Comparison of ENCODE assay signal across 10 cellular contexts in the genomic region with DNA sequence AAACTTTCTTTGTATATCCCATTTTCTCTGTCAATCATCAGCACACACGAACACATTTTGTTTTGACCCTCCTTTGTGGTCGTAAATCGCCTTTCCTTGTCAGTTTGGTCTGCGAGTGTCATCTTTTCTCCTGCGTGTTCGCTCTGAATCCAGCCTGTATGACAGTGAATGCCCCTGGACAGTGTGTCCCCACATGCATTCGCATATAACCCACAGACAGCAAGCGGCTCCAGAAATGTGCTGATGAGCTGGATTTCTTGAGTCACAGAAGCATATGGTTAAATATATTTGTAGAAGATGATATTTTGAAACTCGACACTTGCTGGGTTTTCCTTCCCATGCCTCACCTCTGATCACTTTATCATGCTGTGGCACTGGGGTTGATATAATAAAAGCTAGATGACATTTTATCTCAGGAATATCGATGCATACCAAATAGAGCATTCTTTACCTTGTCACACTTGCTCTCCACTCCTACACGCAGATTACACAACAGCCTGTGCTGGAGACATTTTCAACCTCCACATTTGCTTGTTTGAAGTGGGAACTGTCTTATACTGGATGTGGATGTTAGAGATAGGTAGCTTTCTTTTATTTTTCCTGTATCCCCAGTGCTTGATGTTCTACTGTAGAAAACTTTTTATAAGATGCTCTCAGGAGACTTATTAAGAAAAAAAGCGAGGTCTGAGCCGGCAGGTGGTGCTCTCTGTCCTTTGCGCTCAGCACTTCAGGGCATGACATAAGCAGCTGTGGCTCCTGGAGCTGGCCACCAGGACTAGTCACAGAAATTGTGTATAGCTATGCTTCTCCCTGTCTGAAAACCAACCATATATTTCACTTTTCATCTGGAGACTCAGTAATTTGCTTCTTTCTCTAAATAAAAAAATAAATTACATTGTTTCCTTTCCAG.
DNase-seq lines count a peak whose midpoint lies in the region; ATAC-seq, FAIRE-seq and TF ChIP-seq lines count a peak whose summit lies in the region.
"Had no signal": no experiment of that assay in that cellular context is flagged by ENCODE, and none has a peak within 500 bp of the region (broad histone marks: within the 10 kb centered on the region; RNA-seq: fewer than 3 reads in every experiment).

No MANE protein-coding gene starts in this region.

- no peaks in the 10 kb centered on the region for H3K27me3 Mint-ChIP-seq in progenitor cell of endocrine pancreas
- no peaks in the 10 kb centered on the region for H3K27me3 Mint-ChIP-seq in stimulated activated memory B cell treated with anti-CD40 and anti-IgM and Interleukin-4, amounts not matched to agents 10 μg/mL and 1 μg/mL and 100 μg/mL, for 72 hours

- H3K36me3 ChIP-seq in bronchial epithelial cell (ENCODE audit: control insufficient read depth, insufficient read depth, low read length) = no peaks in the 10 kb centered on the region
- H3K36me3 ChIP-seq: esophagus squamous epithelium had no signal

- TF ChIP-seq CTCF in NB4 (IDR thresholded peaks at IDR 0.05; ENCODE audit: low read depth, low read length) = peak; percentile 24
- no peak for TF ChIP-seq CTCF in bronchial epithelial cell (IDR thresholded peaks at IDR 0.05; ENCODE audit: insufficient read depth, low read length, severe bottlenecking)
- peak; percentile 48 for TF ChIP-seq CTCF in progenitor cell of endocrine pancreas (IDR thresholded peaks at IDR 0.05; ENCODE audit: unreplicated experiment)

- no peak overlapping the region for H3K4me3 Mint-ChIP-seq in progenitor cell of endocrine pancreas (ENCODE audit: low read depth)
- no peak overlapping the region for H3K4me3 Mint-ChIP-seq in stimulated activated memory B cell treated with anti-CD40 and anti-IgM and Interleukin-4, amounts not matched to agents 10 μg/mL and 1 μg/mL and 100 μg/mL, for 72 hours

- peak; percentile 78 for ATAC-seq in GM18511 (IDR thresholded peaks at IDR 0.05; ENCODE audit: unreplicated experiment)
- ATAC-seq in stimulated activated memory B cell treated with anti-CD40 and anti-IgM and Interleukin-4, amounts not matched to agents 10 μg/mL and 1 μg/mL and 100 μg/mL, for 72 hours = no peak
- ATAC-seq in GM21360 (IDR thresholded peaks at IDR 0.05; ENCODE audit: unreplicated experiment) = no peak

- no peaks in the 10 kb centered on the region for H3K36me3 Mint-ChIP-seq in progenitor cell of endocrine pancreas (ENCODE audit: insufficient read depth)
- no peaks in the 10 kb centered on the region for H3K36me3 Mint-ChIP-seq in stimulated activated memory B cell treated with anti-CD40 and anti-IgM and Interleukin-4, amounts not matched to agents 10 μg/mL and 1 μg/mL and 100 μg/mL, for 72 hours

- no peak overlapping the region for H3K4me3 ChIP-seq in NB4 (ENCODE audit: low read depth, low read length)
- no peak overlapping the region for H3K4me3 ChIP-seq in bronchial epithelial cell (ENCODE audit: low read depth, low read length)
- H3K4me3 ChIP-seq: esophagus squamous epithelium had no signal

- FAIRE-seq in bronchial epithelial cell (lab: Jason Lieb, UNC) = no peak

- H3K27me3 ChIP-seq in bronchial epithelial cell (ENCODE audit: control insufficient read depth, insufficient read depth, low read length) = no peaks in the 10 kb centered on the region

- H3K4me1 Mint-ChIP-seq in progenitor cell of endocrine pancreas (ENCODE audit: low read depth) = no peaks in the 10 kb centered on the region
- no peaks in the 10 kb centered on the region for H3K4me1 Mint-ChIP-seq in stimulated activated memory B cell treated with anti-CD40 and anti-IgM and Interleukin-4, amounts not matched to agents 10 μg/mL and 1 μg/mL and 100 μg/mL, for 72 hours

- H3K27ac Mint-ChIP-seq in progenitor cell of endocrine pancreas = no peak overlapping the region
- no peak overlapping the region for H3K27ac Mint-ChIP-seq in stimulated activated memory B cell treated with anti-CD40 and anti-IgM and Interleukin-4, amounts not matched to agents 10 μg/mL and 1 μg/mL and 100 μg/mL, for 72 hours

- TF ChIP-seq POLR2A in NB4 (IDR thresholded peaks at IDR 0.05; ENCODE audit: extremely low read depth, insufficient read length) = no peak

- DNase-seq in NB4 (ENCODE audit: low read depth) (peak; percentile 40), bronchial epithelial cell (ENCODE audit: low read depth) (peak; percentile 2), progenitor cell of endocrine pancreas (ENCODE audit: low spot score, unreplicated experiment) (no peak), midbrain (lab: John Stamatoyannopoulos, UW) (no peak), AML-193 (lab: John Stamatoyannopoulos, UW) (no peak)
- DNase-seq: esophagus squamous epithelium; stimulated activated CD4-positive, alpha-beta T cell treated with anti-CD3 and anti-CD28 coated beads, Interleukin-4, amount 100 ng/mL, for 24 hours had no signal

- H3K9me3 Mint-ChIP-seq in progenitor cell of endocrine pancreas (ENCODE audit: low read depth) = no peaks in the 10 kb centered on the region
- H3K9me3 Mint-ChIP-seq in stimulated activated memory B cell treated with anti-CD40 and anti-IgM and Interleukin-4, amounts not matched to agents 10 μg/mL and 1 μg/mL and 100 μg/mL, for 72 hours = no peaks in the 10 kb centered on the region

Comparison
In these comparisons a context has a peak if more than half of its experiments do, and no peak if none do; other contexts are left out.
1. DNase-seq: peak in NB4 (single experiment) and bronchial epithelial cell (single experiment); none in progenitor cell of endocrine pancreas (single experiment), midbrain (single experiment) and AML-193 (0 of 2).